ENCODE assay signal across 24 cellular contexts in the genomic region with DNA sequence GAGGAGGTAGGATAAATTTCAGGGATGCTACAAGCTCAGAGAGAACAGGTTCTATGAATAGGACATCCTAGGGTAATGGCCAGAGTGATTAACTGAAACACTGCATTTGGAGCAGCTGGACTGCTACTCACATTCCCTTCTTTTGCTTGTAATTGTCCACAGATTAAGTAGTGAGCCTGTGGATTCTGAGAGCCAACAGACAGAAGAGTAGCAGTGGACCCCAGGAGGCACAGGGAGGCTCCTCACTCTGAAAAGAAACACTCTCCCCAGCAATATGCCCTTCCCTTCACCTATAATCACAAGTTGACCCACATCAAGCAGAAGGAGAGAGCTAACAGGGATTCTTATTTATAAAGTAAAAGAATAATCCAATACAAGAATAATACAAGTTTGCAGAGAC. TPM values are rescaled to one million over a fixed set of nuclear protein-coding genes. Genes with fewer than 3 reads are reported as not detected.
A peak's percentile ranks its signal among the peaks of the same experiment; 100 is the strongest.
DNase-seq lines count a peak whose midpoint lies in the region; ATAC-seq and TF ChIP-seq lines count a peak whose summit lies in the region.
"Had no signal": no experiment of that assay in that cellular context is flagged by ENCODE, and none has a peak within 500 bp of the region (broad histone marks: within the 10 kb centered on the region; RNA-seq: fewer than 3 reads in every experiment).

No MANE protein-coding gene starts in this region.

- H2BK15ac ChIP-seq in neuronal stem cell (ENCODE audit: low read length) = no peak overlapping the region

- H3K4me1 ChIP-seq in neuronal stem cell (ENCODE audit: control insufficient read depth in 2 of 2, insufficient read depth in 1 of 2, low read depth in 1 of 2, low read length in 2 of 2) = peaks cover 0 to 5% of the 10 kb centered on the region in 2 donors

- H3K18ac ChIP-seq in neuronal stem cell (ENCODE audit: low read length) = no peak overlapping the region

- H3K23ac ChIP-seq in neuronal stem cell (ENCODE audit: low read depth, low read length, poor library complexity) = no peak overlapping the region

- H3K36me3 Mint-ChIP-seq in HFFc6 (ENCODE audit: low read depth) = no peaks in the 10 kb centered on the region
- H3K36me3 Mint-ChIP-seq: CD8-positive, alpha-beta T cell had no signal

- no peak for TF ChIP-seq CTCF in HFFc6 (IDR thresholded peaks at IDR 0.05)

- H2BK12ac ChIP-seq in neuronal stem cell (ENCODE audit: low read length) = no peak overlapping the region

- H3K27ac ChIP-seq in neuronal stem cell (replicated peaks; ENCODE audit: low read length) = peak overlapping the region; percentile 44
- H3K27ac ChIP-seq: 22Rv1, C4-2B had no signal

- no peak overlapping the region for H3K4me3 ChIP-seq in neuronal stem cell (ENCODE audit: low read length in 2 of 2)
- H3K4me3 ChIP-seq: K562 had no signal

- no peaks in the 10 kb centered on the region for H3K36me3 ChIP-seq in neuronal stem cell (replicated peaks in 1 of 2; ENCODE audit: control insufficient read depth in 2 of 2, insufficient read depth in 2 of 2, low read length in 2 of 2)

- H4K8ac ChIP-seq in neuronal stem cell (ENCODE audit: low read depth, low read length) = no peak overlapping the region

- H3K27ac Mint-ChIP-seq in HFFc6 = no peak overlapping the region
- H3K27ac Mint-ChIP-seq: B cell; CD8-positive, alpha-beta T cell had no signal

- H3K4me3 Mint-ChIP-seq in HFFc6 = no peak overlapping the region
- H3K4me3 Mint-ChIP-seq: B cell; CD8-positive, alpha-beta T cell had no signal

- H3K4me2 ChIP-seq in neuronal stem cell (ENCODE audit: insufficient read depth, low read length, poor library complexity, severe bottlenecking) = no peak overlapping the region
- H3K4me2 ChIP-seq: SK-N-SH had no signal

- DNase-seq in NCI-H2171 treated with DMSO at 0.1 percent for 48 hours (lab: John Stamatoyannopoulos, UW) = peak; percentile 15
- DNase-seq in NCI-H2171 (lab: John Stamatoyannopoulos, UW) = no peak
- peak; percentile 33 for DNase-seq in DMS 273 treated with DMSO at 0.1 percent for 48 hours (lab: John Stamatoyannopoulos, UW)
- DNase-seq in NCI-H69 (lab: John Stamatoyannopoulos, UW) = peak; percentile 97
- DNase-seq in neuronal stem cell (ENCODE audit: low spot score) = no peak
- no peak for DNase-seq in HFFc6
- DNase-seq: CD8-positive, alpha-beta T cell; DMS153; DND-41; Kasumi-1; NCI-H1092 treated with DMSO at 0.1 percent for 48 hours; NCI-H1436; NCI-H1930; NCI-H2107; NCI-H226; NCI-H510A; SK-N-SH; SW 1271 had no signal

- ATAC-seq in HG03378 (IDR thresholded peaks at IDR 0.05; ENCODE audit: unreplicated experiment) = no peak
- ATAC-seq: CD8-positive, alpha-beta T cell; HCT116; K562 had no signal

- H3K27me3 ChIP-seq in neuronal stem cell (ENCODE audit: control insufficient read depth in 3 of 3, insufficient read depth in 3 of 3, low read depth in 1 of 3, low read length in 3 of 3) = no peaks in the 10 kb centered on the region

- no peaks in the 10 kb centered on the region for H3K4me1 Mint-ChIP-seq in HFFc6 (ENCODE audit: low read depth)
- H3K4me1 Mint-ChIP-seq: B cell had no signal

- H3K9me3 ChIP-seq in neuronal stem cell (replicated peaks in 1 of 2; ENCODE audit: control insufficient read depth in 2 of 2, insufficient read depth in 1 of 2, low read depth in 1 of 2, low read length in 2 of 2) = peaks cover 0 to 2% of the 10 kb centered on the region in 2 donors
- H3K9me3 ChIP-seq: SK-N-SH had no signal

- no peak overlapping the region for H2BK5ac ChIP-seq in neuronal stem cell (ENCODE audit: low read length)

- no peaks in the 10 kb centered on the region for H3K79me1 ChIP-seq in neuronal stem cell (ENCODE audit: low read depth, low read length)

- no peak overlapping the region for H2BK120ac ChIP-seq in neuronal stem cell (ENCODE audit: low read depth, low read length)

- H2AK5ac ChIP-seq in neuronal stem cell (ENCODE audit: low read depth, low read length) = no peak overlapping the region

- H3K27me3 Mint-ChIP-seq in HFFc6 (ENCODE audit: insufficient read depth) = peaks cover 7% of the 10 kb centered on the region
- H3K27me3 Mint-ChIP-seq: B cell had no signal

- no peak overlapping the region for H4K91ac ChIP-seq in neuronal stem cell (ENCODE audit: low read depth, low read length, poor library complexity)

- H2AFZ ChIP-seq in neuronal stem cell (ENCODE audit: low read length) = no peak overlapping the region

- no peak overlapping the region for H3K14ac ChIP-seq in neuronal stem cell (ENCODE audit: low read length)

- H3K9me3 Mint-ChIP-seq in HFFc6 = no peaks in the 10 kb centered on the region

- H3K4ac ChIP-seq in neuronal stem cell (ENCODE audit: low read length) = no peak overlapping the region

- no peak overlapping the region for H3K9ac ChIP-seq in neuronal stem cell (ENCODE audit: low read depth, low read length, poor library complexity)
- H3K9ac ChIP-seq: SK-N-SH had no signal

RNA-seq across cellular contexts. Expression of gene RFX7, which starts 10.6 kb away (rescaled TPM):
- polyA plus RNA-seq in neuronal stem cell (2013, experiment 1 of 2) = 23.4 TPM
- polyA plus RNA-seq in neuronal stem cell (2013, experiment 2 of 2) = 23.0 TPM
- 10 to 100 TPM; 13.8 to 20.1 (median 16.5) TPM for total RNA-seq in HFFc6 (2021; fragmentation: NEBNext Ultra II Directional; extraction: Animal tissue kit (Norgen Biotek cat#: 25700))

Comparison
In these comparisons a context has a peak if more than half of its experiments do, and no peak if none do; other contexts are left out.
1. DNase-seq: peak in NCI-H2171 treated with DMSO at 0.1 percent for 48 hours (single experiment), DMS 273 treated with DMSO at 0.1 percent for 48 hours (single experiment) and NCI-H69 (single experiment); none in NCI-H2171 (single experiment), neuronal stem cell (single experiment) and HFFc6 (single experiment).